Comparison of ENCODE assay signal across 1 cellular context in genomic region chr1:183864611-183865010, GRCh38.
A peak's percentile ranks its signal among the peaks of the same experiment; 100 is the strongest.
TF ChIP-seq lines count a peak whose summit lies in the region.

No MANE protein-coding gene starts in this region.

TF ChIP-seq in HepG2, 621 proteins besides CTCF, POLR2A, EP300 and RAD21 (continued from another document):
- peak; percentile 17 to 48; a peak in 2 of 4 replicates for TF ChIP-seq MAFK (conservative IDR thresholded peaks at IDR 0.05 in 1 of 2, IDR thresholded peaks at IDR 0.05 in 1 of 2; ENCODE audit: low read length in 2 of 2)
